ENCODE assay signal across 20 cellular contexts in genomic region chr7:66502230-66503035, GRCh38.
DNase-seq lines count a peak whose midpoint lies in the region; ATAC-seq and TF ChIP-seq lines count a peak whose summit lies in the region.
"Had no signal": no experiment of that assay in that cellular context is flagged by ENCODE, and none has a peak within 500 bp of the region (broad histone marks: within the 10 kb centered on the region; RNA-seq: fewer than 3 reads in every experiment).

No MANE protein-coding gene starts in this region.

- ATAC-seq in right lobe of liver: peak in 3 of 4 donors; percentile 19 to 40 (median 20)
- ATAC-seq in HG02970 (IDR thresholded peaks at IDR 0.05; ENCODE audit: low FRiP score, unreplicated experiment): no peak
- ATAC-seq: GM12878; natural killer cell treated with Interleukin-12 subunit alpha and Interleukin-12 subunit beta and Interleukin-15 and Interleukin-18, amount 100 ng/mL, for 72 hours; stimulated activated naive CD8-positive, alpha-beta T cell treated with anti-CD3 and anti-CD28 coated beads, Interleukin-15, Interleukin-2, amounts not matched to agents 100 U/mL and 50 U/mL, for 24 hours; T-cell had no signal

- no peak for TF ChIP-seq POLR2A in right lobe of liver (IDR thresholded peaks at IDR 0.05)

- 45% methylated on average over 3 of the region's 12 CpGs for WGBS in right lobe of liver (ENCODE audit: insufficient coverage, low coverage, low lambda C conversion rate, missing lambda C conversion rate)

- intact Hi-C loops in cardiac septum (cut with DNase I): no loop called here
- intact Hi-C loops in left ventricle myocardium inferior (cut with micrococcal nuclease): no loop called here
- intact Hi-C loops in right lobe of liver (cut with DNase I): no loop called here

- H3K27me3 ChIP-seq in left ventricle myocardium inferior (ENCODE audit: low read depth) (peaks cover 34% of the 10 kb centered on the region), right lobe of liver (no peaks in the 10 kb centered on the region)

- H3K4me3 ChIP-seq in left ventricle myocardium inferior: no peak overlapping the region
- H3K4me3 ChIP-seq in astrocyte of the cerebellum (ENCODE audit: low read depth, low read length): no peak overlapping the region
- no peak overlapping the region for H3K4me3 ChIP-seq in right lobe of liver
- H3K4me3 ChIP-seq: esophagus squamous epithelium, GM12878, heart right ventricle had no signal

- DNase-seq in cardiac septum (ENCODE audit: low spot score): peak; percentile 63
- DNase-seq in left ventricle myocardium inferior: no peak
- no peak for DNase-seq in astrocyte of the cerebellum (ENCODE audit: low read depth)
- no peak for DNase-seq in right lobe of liver
- no peak for DNase-seq in GOT3 (lab: John Stamatoyannopoulos, UW)
- no peak for DNase-seq in mucosa of gallbladder (ENCODE audit: low spot score)
- no peak for DNase-seq in DMS 273 treated with DMSO at 0.1 percent for 48 hours (lab: John Stamatoyannopoulos, UW)
- DNase-seq: activated CD4-positive, alpha-beta memory T cell treated with anti-CD3 and anti-CD28 coated beads for 36 hours; activated naive CD4-positive, alpha-beta T cell treated with anti-CD3 and anti-CD28 coated beads, Interleukin-2, amount 10 ng/mL, durations not matched to agents 7 days and 5 days; activated T-cell treated with anti-CD3 and anti-CD28 coated beads, Interleukin-2, amount 50 U/mL, for 24 hours; esophagus squamous epithelium; heart right ventricle; Karpas-422; NCI-H1436; NK-92 treated with Interleukin-12 subunit alpha and Interleukin-12 subunit beta, amount 100 ng/mL, for 24 hours; stimulated activated naive CD8-positive, alpha-beta T cell treated with anti-CD3 and anti-CD28 coated beads, Interleukin-15, Interleukin-2, amounts not matched to agents 100 U/mL and 50 U/mL, for 24 hours; T-cell had no signal

- no peak overlapping the region for H3K27ac ChIP-seq in left ventricle myocardium inferior (replicated peaks)
- no peak overlapping the region for H3K27ac ChIP-seq in right lobe of liver
- H3K27ac ChIP-seq: esophagus squamous epithelium, heart right ventricle had no signal

- H3K4me1 ChIP-seq in left ventricle myocardium inferior (peaks cover 11% of the 10 kb centered on the region), right lobe of liver (peaks cover 0 to 9% (median 3%) of the 10 kb centered on the region in 4 donors)

- TF ChIP-seq CTCF in left ventricle myocardium inferior (IDR thresholded peaks at IDR 0.05; ENCODE audit: borderline replicate concordance): no peak
- TF ChIP-seq CTCF in astrocyte of the cerebellum (IDR thresholded peaks at IDR 0.05; ENCODE audit: low read depth, low read length, missing control alignments): peak; percentile 6
- no peak for TF ChIP-seq CTCF in right lobe of liver (IDR thresholded peaks at IDR 0.05)

- in situ Hi-C loops in astrocyte of the cerebellum (cut with HindIII; ENCODE audit: low sequenced_read_pairs): no loop called here

- H3K36me3 ChIP-seq in left ventricle myocardium inferior: no peaks in the 10 kb centered on the region
- no peaks in the 10 kb centered on the region for H3K36me3 ChIP-seq in right lobe of liver
- H3K36me3 ChIP-seq: esophagus squamous epithelium, heart right ventricle had no signal

- H3K9me3 ChIP-seq in left ventricle myocardium inferior (replicated peaks) (no peaks in the 10 kb centered on the region), right lobe of liver (no peaks in the 10 kb centered on the region)
- H3K9me3 ChIP-seq: esophagus squamous epithelium, heart right ventricle had no signal
